Comparison of ENCODE assay signal across 26 cellular contexts in the genomic region with DNA sequence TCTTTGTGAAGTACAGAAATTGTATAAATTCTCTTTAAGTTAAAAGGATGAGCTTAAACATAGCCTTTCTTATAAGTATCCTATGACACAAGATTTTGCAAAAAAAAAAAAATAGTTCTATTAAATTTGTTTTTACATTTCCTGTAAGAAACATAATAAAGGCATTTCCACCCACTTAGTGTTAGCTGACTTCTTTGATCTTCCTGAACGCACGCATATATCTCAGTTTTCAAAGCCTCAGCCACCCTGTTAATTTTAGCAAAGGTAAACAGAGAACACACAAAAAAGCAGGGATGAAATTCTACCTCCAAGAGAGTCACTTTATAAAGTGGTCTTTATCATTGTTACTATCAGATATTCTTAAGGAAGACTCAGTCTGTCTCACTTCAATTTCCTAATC.
A peak's percentile ranks its signal among the peaks of the same experiment; 100 is the strongest.
DNase-seq lines count a peak whose midpoint lies in the region; ATAC-seq and TF ChIP-seq lines count a peak whose summit lies in the region.
"Had no signal": no experiment of that assay in that cellular context is flagged by ENCODE, and none has a peak within 500 bp of the region (broad histone marks: within the 10 kb centered on the region; RNA-seq: fewer than 3 reads in every experiment).

No MANE protein-coding gene starts in this region.

- no peaks in the 10 kb centered on the region for H3K4me1 ChIP-seq in CD8-positive, alpha-beta T cell (ENCODE audit: insufficient read depth, low read length)
- H3K4me1 ChIP-seq in prostate gland (replicated peaks) = peaks cover 5% of the 10 kb centered on the region
- H3K4me1 ChIP-seq: HAP-1 had no signal

- H3K27me3 Mint-ChIP-seq in CD4-positive, alpha-beta T cell = no peaks in the 10 kb centered on the region
- H3K27me3 Mint-ChIP-seq in CD8-positive, alpha-beta T cell (ENCODE audit: low read depth) = no peaks in the 10 kb centered on the region
- H3K27me3 Mint-ChIP-seq in chondrocyte (ENCODE audit: low read depth) (no peaks in the 10 kb centered on the region), nephron progenitor cell (ENCODE audit: low read depth, poor library complexity) (no peaks in the 10 kb centered on the region), natural killer cell (ENCODE audit: low read depth in 2 of 2) (no peaks in the 10 kb centered on the region)
- H3K27me3 Mint-ChIP-seq: CD8-positive, alpha-beta memory T cell had no signal

- peaks cover 26% of the 10 kb centered on the region for H3K4me1 Mint-ChIP-seq in CD4-positive, alpha-beta T cell (ENCODE audit: low read depth)
- peaks cover 14% of the 10 kb centered on the region for H3K4me1 Mint-ChIP-seq in CD8-positive, alpha-beta T cell (ENCODE audit: low read depth)
- H3K4me1 Mint-ChIP-seq in chondrocyte (ENCODE audit: low read depth) (peaks cover 31% of the 10 kb centered on the region), nephron progenitor cell (peaks cover 26% of the 10 kb centered on the region), natural killer cell (no peaks in the 10 kb centered on the region)

- POLR2A ChIA-PET in CD4-positive, alpha-beta T cell (lab: Charles Lee) = interaction anchor here (0.9 kb wide), 1 partner anchor 560 kb away, joined by 4 read pairs; a partner anchor contains a TSS
- POLR2A ChIA-PET in CD8-positive, alpha-beta T cell (lab: Charles Lee) = interaction anchor here (0.6 kb wide), 1 partner anchor 710 kb away, joined by 4 read pairs; no protein-coding TSS in a partner anchor

- peaks cover 76% of the 10 kb centered on the region for H3K36me3 Mint-ChIP-seq in CD4-positive, alpha-beta T cell (ENCODE audit: low read depth)
- H3K36me3 Mint-ChIP-seq in CD8-positive, alpha-beta T cell = peaks cover 59% of the 10 kb centered on the region
- H3K36me3 Mint-ChIP-seq in chondrocyte (ENCODE audit: low read depth) (peaks cover 24% of the 10 kb centered on the region), nephron progenitor cell (ENCODE audit: low read depth) (peaks cover 44% of the 10 kb centered on the region), natural killer cell (no peaks in the 10 kb centered on the region)

- H3K27ac ChIP-seq in CD4-positive, alpha-beta T cell (ENCODE audit: low read depth, low read length) = no peak overlapping the region
- no peak overlapping the region for H3K27ac ChIP-seq in CD8-positive, alpha-beta T cell (ENCODE audit: low read depth, low read length)
- peak overlapping the region in 1 of 2 donors; percentile 62 for H3K27ac ChIP-seq in prostate gland

- 24% methylated on average over 2 of the region's 2 CpGs for WGBS in prostate gland

- no peak overlapping the region for H3K4me3 ChIP-seq in CD8-positive, alpha-beta T cell (ENCODE audit: low read depth, low read length)
- H3K4me3 ChIP-seq in prostate gland = no peak overlapping the region
- H3K4me3 ChIP-seq: GM12878, HAP-1 had no signal

- CTCF ChIA-PET in CD4-positive, alpha-beta T cell (lab: Charles Lee) = interaction anchor here (2.7 kb wide), 1 partner anchor 709 kb away, joined by 7 read pairs; no protein-coding TSS in a partner anchor
- CTCF ChIA-PET in CD8-positive, alpha-beta T cell (lab: Charles Lee) = interaction anchor here (0.6 to 3.6 kb wide), 10 partner anchors 11 to 855 kb away, joined by 3 to 35 read pairs (median 4); no protein-coding TSS in a partner anchor

- no peak for ATAC-seq in CD4-positive, alpha-beta T cell (ENCODE audit: poor library complexity)
- ATAC-seq in CD8-positive, alpha-beta T cell = no peak
- ATAC-seq in natural killer cell = no peak
- ATAC-seq: GM12878 had no signal

- H3K36me3 ChIP-seq in CD8-positive, alpha-beta T cell (ENCODE audit: insufficient read depth, low read length) = peaks cover 17% of the 10 kb centered on the region
- H3K36me3 ChIP-seq in prostate gland = peaks cover 0 to 4% of the 10 kb centered on the region in 2 donors

- H3K27ac Mint-ChIP-seq in CD4-positive, alpha-beta T cell = peak overlapping the region; percentile 10
- peak overlapping the region; percentile 20 for H3K27ac Mint-ChIP-seq in CD8-positive, alpha-beta T cell
- H3K27ac Mint-ChIP-seq in chondrocyte (ENCODE audit: unreplicated experiment) (peak overlapping the region; percentile 65), nephron progenitor cell (peak overlapping the region; percentile 72), natural killer cell (no peak overlapping the region)

- no peak for TF ChIP-seq POLR2A in prostate gland (IDR thresholded peaks at IDR 0.05)

- intact Hi-C loops in CD4-positive, alpha-beta T cell (cut with DNase I, micrococcal nuclease) = loop anchor here (2.0 to 5.0 kb wide), 3 partner anchors 601 to 709 kb away; no protein-coding TSS in a partner anchor
- intact Hi-C loops in CD8-positive, alpha-beta T cell (cut with DNase I, micrococcal nuclease) = loop anchor here (2.0 to 5.0 kb wide), 3 partner anchors 238 to 603 kb away; no protein-coding TSS in a partner anchor
- intact Hi-C loops in natural killer cell (cut with micrococcal nuclease) (loop anchor here (2.0 kb wide), 1 partner anchor 237 kb away; no protein-coding TSS in a partner anchor), prostate gland (cut with DNase I) (loop anchor here (5.0 kb wide), 2 partner anchors 238 to 603 kb away; no protein-coding TSS in a partner anchor)

- no peaks in the 10 kb centered on the region for H3K27me3 ChIP-seq in CD4-positive, alpha-beta T cell (ENCODE audit: control insufficient read depth, insufficient read depth, low read length)
- no peaks in the 10 kb centered on the region for H3K27me3 ChIP-seq in CD8-positive, alpha-beta T cell (ENCODE audit: insufficient read depth, low read length)
- no peaks in the 10 kb centered on the region for H3K27me3 ChIP-seq in prostate gland (replicated peaks; ENCODE audit: insufficient read depth)

- H3K4me3 Mint-ChIP-seq in CD4-positive, alpha-beta T cell = no peak overlapping the region
- no peak overlapping the region for H3K4me3 Mint-ChIP-seq in CD8-positive, alpha-beta T cell
- H3K4me3 Mint-ChIP-seq in chondrocyte (ENCODE audit: unreplicated experiment) = no peak overlapping the region
- no peak overlapping the region for H3K4me3 Mint-ChIP-seq in nephron progenitor cell
- H3K4me3 Mint-ChIP-seq in natural killer cell = no peak overlapping the region
- H3K4me3 Mint-ChIP-seq: CD8-positive, alpha-beta memory T cell had no signal

- no peaks in the 10 kb centered on the region for H3K9me3 Mint-ChIP-seq in CD4-positive, alpha-beta T cell
- H3K9me3 Mint-ChIP-seq in CD8-positive, alpha-beta T cell = no peaks in the 10 kb centered on the region
- H3K9me3 Mint-ChIP-seq in chondrocyte (ENCODE audit: low read depth) = no peaks in the 10 kb centered on the region
- no peaks in the 10 kb centered on the region for H3K9me3 Mint-ChIP-seq in nephron progenitor cell
- H3K9me3 Mint-ChIP-seq in natural killer cell = no peaks in the 10 kb centered on the region
- H3K9me3 Mint-ChIP-seq: CD8-positive, alpha-beta memory T cell had no signal

- no peak for DNase-seq in CD4-positive, alpha-beta T cell
- no peak for DNase-seq in CD8-positive, alpha-beta T cell
- no peak for DNase-seq in chondrocyte (ENCODE audit: low spot score)
- no peak for DNase-seq in nephron progenitor cell
- DNase-seq in occipital lobe (lab: John Stamatoyannopoulos, UW) = no peak
- DNase-seq in natural killer cell = no peak
- no peak for DNase-seq in SHP77 (lab: John Stamatoyannopoulos, UW)
- DNase-seq in prostate gland (ENCODE audit: low spot score) = no peak
- DNase-seq: C1 segment of cervical spinal cord; CD8-positive, alpha-beta memory T cell; DMS 273 treated with DMSO at 0.1 percent for 48 hours; DMS79; EL; GDM1; GOT3; KBM-7; MM.1S; NCI-H2029; NCI-H446; NCI-H524 treated with DMSO at 0.1 percent for 48 hours; NCI-H774; NK-92 treated with Interleukin-12 subunit alpha and Interleukin-12 subunit beta, amount 100 ng/mL, for 24 hours; Right ventricle myocardium superior; RPMI8226 had no signal

- H3K9me3 ChIP-seq in CD4-positive, alpha-beta T cell (ENCODE audit: control insufficient read depth, low read length) = no peaks in the 10 kb centered on the region
- no peaks in the 10 kb centered on the region for H3K9me3 ChIP-seq in CD8-positive, alpha-beta T cell (ENCODE audit: low read length)
- H3K9me3 ChIP-seq in prostate gland = no peaks in the 10 kb centered on the region
- H3K9me3 ChIP-seq: HAP-1 had no signal

- no peak for TF ChIP-seq CTCF in CD4-positive, alpha-beta T cell (IDR thresholded peaks at IDR 0.05)
- TF ChIP-seq CTCF in CD8-positive, alpha-beta T cell (IDR thresholded peaks at IDR 0.05) = no peak
- TF ChIP-seq CTCF in chondrocyte (IDR thresholded peaks at IDR 0.05) = no peak
- TF ChIP-seq CTCF in nephron progenitor cell (IDR thresholded peaks at IDR 0.05) = no peak
- no peak for TF ChIP-seq CTCF in natural killer cell (IDR thresholded peaks at IDR 0.05)
- no peak for TF ChIP-seq CTCF in prostate gland (IDR thresholded peaks at IDR 0.05)

Comparison
In these comparisons a context has a peak if more than half of its experiments do, and no peak if none do; other contexts are left out.
1. H3K27ac Mint-ChIP-seq: peak in CD4-positive, alpha-beta T cell (single experiment), CD8-positive, alpha-beta T cell (single experiment), chondrocyte (single experiment) and nephron progenitor cell (single experiment); none in natural killer cell (0 of 2).